In the genomic region with DNA sequence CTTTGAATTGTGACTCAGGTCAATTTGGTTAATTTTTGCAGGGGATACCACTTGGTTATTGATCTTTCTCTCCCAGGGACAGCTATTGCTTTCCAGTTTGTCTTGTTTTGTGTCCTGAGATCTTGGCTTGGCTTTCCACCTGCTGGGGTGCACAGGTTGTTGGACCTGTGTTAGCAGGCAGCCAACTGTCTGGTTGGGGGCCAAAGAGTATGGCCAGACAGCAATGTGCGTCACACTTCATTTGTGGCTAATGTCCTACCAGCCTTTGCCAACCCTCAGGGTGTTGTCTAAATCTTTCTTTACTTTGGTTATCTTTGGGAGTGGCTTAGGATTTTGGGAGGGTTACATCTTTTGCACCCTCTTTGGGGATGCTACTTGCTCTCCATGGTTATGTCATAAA, we compare ENCODE assay signal across 14 cellular contexts.
DNase-seq lines count a peak whose midpoint lies in the region; ATAC-seq and TF ChIP-seq lines count a peak whose summit lies in the region.
"Had no signal": no experiment of that assay in that cellular context is flagged by ENCODE, and none has a peak within 500 bp of the region (broad histone marks: within the 10 kb centered on the region; RNA-seq: fewer than 3 reads in every experiment).

No MANE protein-coding gene starts in this region.

- no peak overlapping the region for H3K4ac ChIP-seq in neuronal stem cell (ENCODE audit: low read length)

- peaks cover 3 to 5% of the 10 kb centered on the region in 2 donors for H3K4me1 ChIP-seq in neuronal stem cell (ENCODE audit: control insufficient read depth in 2 of 2, insufficient read depth in 1 of 2, low read depth in 1 of 2, low read length in 2 of 2)
- H3K4me1 ChIP-seq in esophagus squamous epithelium = no peaks in the 10 kb centered on the region

- no peak for ATAC-seq in HG03159 (IDR thresholded peaks at IDR 0.05; ENCODE audit: unreplicated experiment)
- ATAC-seq: HCT116 had no signal

- DNase-seq in cerebellar cortex (ENCODE audit: low spot score) (peak; percentile 93), cerebellum (ENCODE audit: low spot score) (peak; percentile 80), neuronal stem cell (ENCODE audit: low spot score) (no peak), esophagus squamous epithelium (lab: John Stamatoyannopoulos, UW) (no peak)
- DNase-seq in stimulated activated CD4-positive, alpha-beta T cell treated with anti-CD3 and anti-CD28 coated beads, Interleukin-4, amount 100 ng/mL, for 4 hours = no peak
- DNase-seq: Calu3; CD4-positive, alpha-beta memory T cell; COR-L47; DMS53; DMS79 treated with DMSO at 0.1 percent for 48 hours; GM23248; H9 had no signal

- H3K9me3 ChIP-seq in neuronal stem cell (replicated peaks in 1 of 2; ENCODE audit: control insufficient read depth in 2 of 2, insufficient read depth in 1 of 2, low read depth in 1 of 2, low read length in 2 of 2) (no peaks in the 10 kb centered on the region), esophagus squamous epithelium (no peaks in the 10 kb centered on the region)

- H3K79me1 ChIP-seq in neuronal stem cell (ENCODE audit: low read depth, low read length) = no peaks in the 10 kb centered on the region

- H3K36me3 ChIP-seq in neuronal stem cell (replicated peaks in 1 of 2; ENCODE audit: control insufficient read depth in 2 of 2, insufficient read depth in 2 of 2, low read length in 2 of 2) (no peaks in the 10 kb centered on the region), esophagus squamous epithelium (no peaks in the 10 kb centered on the region)

- H3K14ac ChIP-seq in neuronal stem cell (ENCODE audit: low read length) = no peak overlapping the region

- H2AK5ac ChIP-seq in neuronal stem cell (ENCODE audit: low read depth, low read length) = no peak overlapping the region

- TF ChIP-seq CTCF in esophagus squamous epithelium (IDR thresholded peaks at IDR 0.05) = no peak

- no peak overlapping the region for H2BK120ac ChIP-seq in neuronal stem cell (ENCODE audit: low read depth, low read length)

- H3K4me2 ChIP-seq in neuronal stem cell (ENCODE audit: insufficient read depth, low read length, poor library complexity, severe bottlenecking) = no peak overlapping the region

- no peak overlapping the region for H2BK12ac ChIP-seq in neuronal stem cell (ENCODE audit: low read length)

- H3K9ac ChIP-seq in neuronal stem cell (ENCODE audit: low read depth, low read length, poor library complexity) = peak overlapping the region; percentile 51
- H3K9ac ChIP-seq: GM23248 had no signal

- H3K23ac ChIP-seq in neuronal stem cell (ENCODE audit: low read depth, low read length, poor library complexity) = no peak overlapping the region

- H2BK5ac ChIP-seq in neuronal stem cell (ENCODE audit: low read length) = no peak overlapping the region

- no peak overlapping the region for H2AFZ ChIP-seq in neuronal stem cell (ENCODE audit: low read length)
- H2AFZ ChIP-seq: GM23248 had no signal

- no peak overlapping the region for H3K4me3 ChIP-seq in neuronal stem cell (ENCODE audit: low read length in 2 of 2)
- H3K4me3 ChIP-seq in esophagus squamous epithelium = no peak overlapping the region
- H3K4me3 ChIP-seq: GM23248 had no signal

- intact Hi-C loops in esophagus squamous epithelium (cut with DNase I) = no loop called here

- no peak overlapping the region for H4K91ac ChIP-seq in neuronal stem cell (ENCODE audit: low read depth, low read length, poor library complexity)

- no peak for TF ChIP-seq POLR2A in esophagus squamous epithelium (IDR thresholded peaks at IDR 0.05)

- H2BK15ac ChIP-seq in neuronal stem cell (ENCODE audit: low read length) = no peak overlapping the region

- no CpG with 5 or more reads among the region's 1 CpG for WGBS in neuronal stem cell (ENCODE audit: extremely low coverage in 2 of 2, insufficient read length in 2 of 2, insufficient replicate concordance in 1 of 2), 2 donors
- WGBS in esophagus squamous epithelium, 2 donors = 86 to 100% methylated on average over 1 of the region's 1 CpG

- no peak overlapping the region for H3K27ac ChIP-seq in neuronal stem cell (replicated peaks; ENCODE audit: low read length)
- no peak overlapping the region for H3K27ac ChIP-seq in esophagus squamous epithelium
- H3K27ac ChIP-seq: GM23248 had no signal

- no peaks in the 10 kb centered on the region for H3K27me3 ChIP-seq in neuronal stem cell (ENCODE audit: control insufficient read depth in 3 of 3, insufficient read depth in 3 of 3, low read depth in 1 of 3, low read length in 3 of 3)
- no peaks in the 10 kb centered on the region for H3K27me3 ChIP-seq in esophagus squamous epithelium

- no peak overlapping the region for H4K8ac ChIP-seq in neuronal stem cell (ENCODE audit: low read depth, low read length)

- no peak overlapping the region for H3K18ac ChIP-seq in neuronal stem cell (ENCODE audit: low read length)

Comparison
In these comparisons a context has a peak if more than half of its experiments do, and no peak if none do; other contexts are left out.
1. DNase-seq: peak in cerebellar cortex (single experiment) and cerebellum (single experiment); none in neuronal stem cell (single experiment), stimulated activated CD4-positive, alpha-beta T cell treated with anti-CD3 and anti-CD28 coated beads, Interleukin-4, amount 100 ng/mL, for 4 hours (0 of 2) and esophagus squamous epithelium (single experiment).